8 cellular contexts compared by ENCODE assay signal in genomic region chr14:76784881-76785280, GRCh38. TPM values are rescaled to one million over a fixed set of nuclear protein-coding genes. Genes with fewer than 3 reads are reported as not detected.
A peak's percentile ranks its signal among the peaks of the same experiment; 100 is the strongest.
DNase-seq lines count a peak whose midpoint lies in the region; ATAC-seq and TF ChIP-seq lines count a peak whose summit lies in the region.

No MANE protein-coding gene starts in this region.

- H3K4me3 ChIP-seq in AG04450 (ENCODE audit: low read depth, low read length) (no peak overlapping the region), HL-60 (replicated peaks; ENCODE audit: insufficient read depth, low read length) (no peak overlapping the region), esophagus muscularis mucosa (no peak overlapping the region), thoracic aorta (no peak overlapping the region)
- no peak overlapping the region for H3K4me3 ChIP-seq in naive thymus-derived CD4-positive, alpha-beta T cell (ENCODE audit: low read length)

- DNase-seq in AG04450 (ENCODE audit: low read depth, low spot score) (peak; percentile 34), HL-60 (ENCODE audit: low read depth in 1 of 2, low spot score in 1 of 2) (peak in 1 of 2 experiments; percentile 62), NOMO-1 (lab: John Stamatoyannopoulos, UW; ENCODE audit: unreplicated experiment in 2 of 2) (peak; percentile 64 to 82), esophagus muscularis mucosa (ENCODE audit: extremely low spot score) (peak; percentile 92), thoracic aorta (ENCODE audit: low spot score) (peak; percentile 44)
- DNase-seq in activated CD8-positive, alpha-beta memory T cell treated with anti-CD3 and anti-CD28 coated beads, Interleukin-2, amount 50 U/mL, for 4 hours = peak; percentile 57
- DNase-seq in naive thymus-derived CD4-positive, alpha-beta T cell = peak; percentile 19 to 64 (median 40)

- TF ChIP-seq EP300 in esophagus muscularis mucosa (IDR thresholded peaks at IDR 0.05) = no peak

- intact Hi-C loops in esophagus muscularis mucosa (cut with DNase I) = loop anchor here (2.0 kb wide), 1 partner anchor 74 kb away; no protein-coding TSS in a partner anchor
- intact Hi-C loops in naive thymus-derived CD4-positive, alpha-beta T cell (cut with micrococcal nuclease) = loop anchor here (1.0 to 2.0 kb wide), 2 partner anchors 28 to 75 kb away; partner anchors contain the start of gene ANGEL1 (in 2 of the 2)

- no peak for TF ChIP-seq POLR2A in esophagus muscularis mucosa (IDR thresholded peaks at IDR 0.05; ENCODE audit: low read depth)

- peaks cover 0 to 4% (median 0%) of the 10 kb centered on the region in 11 donors for H3K9me3 Mint-ChIP-seq in naive thymus-derived CD4-positive, alpha-beta T cell

- no peak overlapping the region for H3K27ac ChIP-seq in AG04450 (ENCODE audit: low read depth, low read length)
- no peak overlapping the region for H3K27ac ChIP-seq in HL-60 (replicated peaks)
- no peak overlapping the region for H3K27ac ChIP-seq in esophagus muscularis mucosa (replicated peaks in 1 of 4)
- H3K27ac ChIP-seq in naive thymus-derived CD4-positive, alpha-beta T cell (ENCODE audit: low read depth, low read length) = no peak overlapping the region
- H3K27ac ChIP-seq in thoracic aorta = peak overlapping the region in 1 of 2 donors; percentile 32

- no peaks in the 10 kb centered on the region for H3K27me3 Mint-ChIP-seq in naive thymus-derived CD4-positive, alpha-beta T cell

- POLR2A ChIA-PET in AG04450 (lab: Yijun Ruan, JAX) = interaction anchor here (1.1 kb wide), 1 partner anchor 28 kb away, joined by 5 read pairs; the partner anchor contains the start of gene ANGEL1
- POLR2A ChIA-PET in naive thymus-derived CD4-positive, alpha-beta T cell (lab: Charles Lee) = no interaction called here

- peak overlapping the region in 6 of 9 donors; percentile 5 to 83 (median 22) for H3K27ac Mint-ChIP-seq in naive thymus-derived CD4-positive, alpha-beta T cell

- ATAC-seq in GM18511 (IDR thresholded peaks at IDR 0.05; ENCODE audit: unreplicated experiment) = peak; percentile 78
- ATAC-seq in naive thymus-derived CD4-positive, alpha-beta T cell = peak; percentile 98
- ATAC-seq in thoracic aorta (ENCODE audit: insufficient number of reproducible peaks, low FRiP score, low read depth) = no peak

- CTCF ChIA-PET in AG04450 (lab: Charles Lee) = interaction anchor here (0.5 to 3.5 kb wide), 26 partner anchors 9 to 292 kb away, joined by 3 to 86 read pairs (median 5); partner anchors contain the start of gene ANGEL1
- CTCF ChIA-PET in naive thymus-derived CD4-positive, alpha-beta T cell (lab: Charles Lee) = interaction anchor here (1.4 kb wide), 1 partner anchor 286 kb away, joined by 3 read pairs; no protein-coding TSS in a partner anchor

- TF ChIP-seq CTCF in AG04450 (IDR thresholded peaks at IDR 0.05; ENCODE audit: low read depth, low read length) (peak; percentile 85), HL-60 (IDR thresholded peaks at IDR 0.05; ENCODE audit: insufficient read depth, low read length) (peak; percentile 31), esophagus muscularis mucosa (IDR thresholded peaks at IDR 0.05) (peak; percentile 70 to 82 (median 74)), thoracic aorta (IDR thresholded peaks at IDR 0.05) (peak; percentile 86)

- peaks cover 22 to 81% (median 56%) of the 10 kb centered on the region in 4 donors for H3K36me3 ChIP-seq in esophagus muscularis mucosa
- peaks cover 0 to 68% (median under 1%) of the 10 kb centered on the region in 3 experiments for H3K36me3 ChIP-seq in naive thymus-derived CD4-positive, alpha-beta T cell (ENCODE audit: control insufficient read depth in 2 of 3, insufficient read depth in 3 of 3, low read length in 3 of 3)
- peaks cover 14% of the 10 kb centered on the region for H3K36me3 ChIP-seq in thoracic aorta

- 28% methylated on average over 2 of the region's 2 CpGs for WGBS in esophagus muscularis mucosa

- no peak overlapping the region for H3K4me3 Mint-ChIP-seq in naive thymus-derived CD4-positive, alpha-beta T cell

- H3K27me3 ChIP-seq in AG04450 (ENCODE audit: control insufficient read depth, insufficient read depth, low read length) (no peaks in the 10 kb centered on the region), HL-60 (ENCODE audit: insufficient read depth, poor library complexity, severe bottlenecking) (no peaks in the 10 kb centered on the region), esophagus muscularis mucosa (no peaks in the 10 kb centered on the region), thoracic aorta (replicated peaks; ENCODE audit: insufficient read depth) (no peaks in the 10 kb centered on the region)
- H3K27me3 ChIP-seq in naive thymus-derived CD4-positive, alpha-beta T cell (ENCODE audit: control insufficient read depth in 2 of 2, insufficient read depth in 2 of 2, low read length in 2 of 2) = no peaks in the 10 kb centered on the region

- H3K9me3 ChIP-seq in AG04450 (ENCODE audit: control insufficient read depth, insufficient read depth, low read length) = no peaks in the 10 kb centered on the region
- H3K9me3 ChIP-seq in esophagus muscularis mucosa = no peaks in the 10 kb centered on the region
- H3K9me3 ChIP-seq in naive thymus-derived CD4-positive, alpha-beta T cell (ENCODE audit: control insufficient read depth in 2 of 3, low read length in 3 of 3) = no peaks in the 10 kb centered on the region
- H3K9me3 ChIP-seq in thoracic aorta = no peaks in the 10 kb centered on the region

- peaks cover 5 to 45% (median 15%) of the 10 kb centered on the region in 5 donors for H3K36me3 Mint-ChIP-seq in naive thymus-derived CD4-positive, alpha-beta T cell

- H3K4me1 Mint-ChIP-seq in naive thymus-derived CD4-positive, alpha-beta T cell = peaks cover 8 to 43% (median 15%) of the 10 kb centered on the region in 7 donors

- H3K4me1 ChIP-seq in esophagus muscularis mucosa (peaks cover 20 to 49% (median 42%) of the 10 kb centered on the region in 4 donors), thoracic aorta (ENCODE audit: control insufficient read depth in 1 of 2, low read depth in 2 of 2) (peaks cover 8 to 54% of the 10 kb centered on the region in 2 donors)
- peaks cover 0 to 6% of the 10 kb centered on the region in 2 donors for H3K4me1 ChIP-seq in naive thymus-derived CD4-positive, alpha-beta T cell (ENCODE audit: control insufficient read depth in 2 of 2, insufficient read depth in 2 of 2, low read length in 2 of 2)

RNA-seq across cellular contexts. Expression of gene VASH1, which starts 23.6 kb away (rescaled TPM):
- polyA plus RNA-seq in AG04450 (2011; rRNA removed) = 5.0 and 6.0 TPM in 2 replicates
- polyA minus RNA-seq in AG04450 (2011; rRNA and poly(A)+ RNA removed) = 7.2 and 8.5 TPM in 2 replicates
- total RNA-seq in esophagus muscularis mucosa (10 to 100 TPM in 2 of 4 donors, 1 to 10 TPM in 2; 5.6 to 17.5 (median 9.2) TPM), thoracic aorta (10 to 100 TPM; 21.5 to 27.7 TPM)
- total RNA-seq in naive thymus-derived CD4-positive, alpha-beta T cell = 10 to 100 TPM in 1 of 5 experiments, 1 to 10 TPM in 4; 1.1 to 18.2 (median 5.6) TPM
- under 1 TPM; 0.52 to 0.54 TPM for polyA plus RNA-seq in naive thymus-derived CD4-positive, alpha-beta T cell

RNA-seq across cellular contexts. Expression of gene ANGEL1, which starts 27.8 kb away (rescaled TPM):
- polyA plus RNA-seq in AG04450 (2011; rRNA removed) = 12.8 and 13.1 TPM in 2 replicates
- 13.4 and 14.8 TPM in 2 replicates for polyA minus RNA-seq in AG04450 (2011; rRNA and poly(A)+ RNA removed)
- 10 to 100 TPM in 2 of 4 donors, 1 to 10 TPM in 2; 7.9 to 15.8 (median 11.3) TPM for total RNA-seq in esophagus muscularis mucosa
- 10 to 100 TPM; 14.5 to 37.6 (median 19.9) TPM for total RNA-seq in naive thymus-derived CD4-positive, alpha-beta T cell
- 10 to 100 TPM; 28.3 to 28.9 TPM for polyA plus RNA-seq in naive thymus-derived CD4-positive, alpha-beta T cell
- total RNA-seq in thoracic aorta = 10 to 100 TPM; 19.5 to 24.5 TPM

RNA-seq across cellular contexts. Expression of gene LRRC74A, which starts 41.3 kb away (rescaled TPM):
- polyA plus RNA-seq in AG04450 (2011; rRNA removed) = not detected in 2 replicates
- polyA minus RNA-seq in AG04450 (2011; rRNA and poly(A)+ RNA removed) = not detected in 2 replicates
- total RNA-seq in esophagus muscularis mucosa = not detected
- not detected for total RNA-seq in naive thymus-derived CD4-positive, alpha-beta T cell
- not detected for polyA plus RNA-seq in naive thymus-derived CD4-positive, alpha-beta T cell
- total RNA-seq in thoracic aorta = not detected

Comparison
In these comparisons a context has a peak if more than half of its experiments do, and no peak if none do; other contexts are left out.
1. CTCF ChIP-seq: peak in every context shown above with its lines; median percentile 86 in thoracic aorta; 85 in AG04450; 74 in esophagus muscularis mucosa; 31 in HL-60.